In genomic region chr6:159084493-159085091, GRCh38 we compare ENCODE assay signal across 14 cellular contexts. TPM values are rescaled to one million over a fixed set of nuclear protein-coding genes. Genes with fewer than 3 reads are reported as not detected.
DNase-seq lines count a peak whose midpoint lies in the region; ATAC-seq and TF ChIP-seq lines count a peak whose summit lies in the region.
"Had no signal": no experiment of that assay in that cellular context is flagged by ENCODE, and none has a peak within 500 bp of the region (broad histone marks: within the 10 kb centered on the region; RNA-seq: fewer than 3 reads in every experiment).

No MANE protein-coding gene starts in this region.

- no peak for ATAC-seq in GM21447 (IDR thresholded peaks at IDR 0.05; ENCODE audit: unreplicated experiment)
- no peak for ATAC-seq in naive thymus-derived CD8-positive, alpha-beta T cell
- ATAC-seq: foreskin keratinocyte had no signal

- H3K36me3 Mint-ChIP-seq in naive thymus-derived CD8-positive, alpha-beta T cell, result no peaks in the 10 kb centered on the region
- H3K36me3 Mint-ChIP-seq: CD4-positive, CD25-positive, alpha-beta regulatory T cell had no signal

- no peak overlapping the region for H3K27ac Mint-ChIP-seq in naive thymus-derived CD8-positive, alpha-beta T cell
- H3K27ac Mint-ChIP-seq: CD4-positive, CD25-positive, alpha-beta regulatory T cell had no signal

- H3K4me3 ChIP-seq in foreskin fibroblast (ENCODE audit: low read depth in 1 of 2, low read length in 2 of 2), result no peak overlapping the region

- H3K9me3 Mint-ChIP-seq in naive thymus-derived CD8-positive, alpha-beta T cell, result no peaks in the 10 kb centered on the region
- H3K9me3 Mint-ChIP-seq: CD4-positive, CD25-positive, alpha-beta regulatory T cell; stimulated activated naive CD8-positive, alpha-beta T cell treated with anti-CD3 and anti-CD28 coated beads, Interleukin-15, Interleukin-2, amounts not matched to agents 100 ng/mL and 50 ng/mL, for 24 hours had no signal

- peaks cover 7 to 30% (median 12%) of the 10 kb centered on the region in 4 donors for H3K4me1 Mint-ChIP-seq in naive thymus-derived CD8-positive, alpha-beta T cell

- no peak overlapping the region for H3K4me3 Mint-ChIP-seq in naive thymus-derived CD8-positive, alpha-beta T cell
- H3K4me3 Mint-ChIP-seq: CD4-positive, CD25-positive, alpha-beta regulatory T cell; stimulated activated naive CD8-positive, alpha-beta T cell treated with anti-CD3 and anti-CD28 coated beads, Interleukin-15, Interleukin-2, amounts not matched to agents 100 ng/mL and 50 ng/mL, for 24 hours had no signal

- DNase-seq in AML-193 (lab: John Stamatoyannopoulos, UW) (peak; percentile 88 to 89), HS-5 (ENCODE audit: low read depth) (peak; percentile 35), SW480 (ENCODE audit: low spot score) (peak; percentile 52), foreskin fibroblast (peak; percentile 14 to 59), HuH-7 (ENCODE audit: low spot score) (no peak), medulla oblongata (ENCODE audit: extremely low spot score) (no peak)
- no peak for DNase-seq in naive thymus-derived CD8-positive, alpha-beta T cell
- DNase-seq: activated naive CD4-positive, alpha-beta T cell; CD4-positive, CD25-positive, alpha-beta regulatory T cell; KG1; stimulated activated CD4-positive, alpha-beta T cell treated with anti-CD3 and anti-CD28 coated beads, Interleukin-4, amount 100 ng/mL, for 24 hours had no signal

- H3K27me3 Mint-ChIP-seq in naive thymus-derived CD8-positive, alpha-beta T cell, result no peaks in the 10 kb centered on the region
- H3K27me3 Mint-ChIP-seq: CD4-positive, CD25-positive, alpha-beta regulatory T cell; stimulated activated naive CD8-positive, alpha-beta T cell treated with anti-CD3 and anti-CD28 coated beads, Interleukin-15, Interleukin-2, amounts not matched to agents 100 ng/mL and 50 ng/mL, for 24 hours had no signal

- no peak for TF ChIP-seq CTCF in foreskin fibroblast (IDR thresholded peaks at IDR 0.05; ENCODE audit: low read depth, low read length)

- POLR2A ChIA-PET in naive thymus-derived CD8-positive, alpha-beta T cell (lab: Charles Lee), result no interaction called here

RNA-seq across cellular contexts. Expression of gene TAGAP, which starts 39.8 kb away (rescaled TPM):
- total RNA-seq in naive thymus-derived CD8-positive, alpha-beta T cell, result 10 to 100 TPM; 54.5 to 56.9 TPM
- 100 to 1,000 TPM in 1 of 3 donors, 10 to 100 TPM in 2; 97.4 to 111 (median 98.2) TPM for polyA plus RNA-seq in naive thymus-derived CD8-positive, alpha-beta T cell

Comparison
In these comparisons a context has a peak if more than half of its experiments do, and no peak if none do; other contexts are left out.
1. DNase-seq: peak in AML-193 (2 of 2), HS-5 (single experiment), SW480 (single experiment) and foreskin fibroblast (2 of 2); none in naive thymus-derived CD8-positive, alpha-beta T cell (0 of 10), HuH-7 (single experiment) and medulla oblongata (single experiment).